In the genomic region with DNA sequence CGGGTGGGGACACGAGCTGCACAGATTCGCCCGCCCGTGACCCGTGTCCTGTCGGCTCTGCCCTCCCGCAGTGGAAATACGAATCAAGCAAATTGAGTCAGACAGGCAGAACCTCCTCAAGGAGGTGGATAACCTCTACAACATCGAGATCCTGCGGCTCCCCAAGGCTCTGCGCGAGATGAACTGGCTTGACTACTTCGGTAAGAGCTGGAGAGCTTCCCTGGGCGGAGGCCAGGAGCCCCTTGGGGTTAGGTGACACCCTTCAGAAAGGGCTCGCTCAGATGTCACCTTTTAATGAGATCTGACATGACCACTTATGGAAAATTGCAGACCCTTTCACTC, we compare ENCODE assay signal across 8 cellular contexts. TPM values are rescaled to one million over a fixed set of nuclear protein-coding genes. Genes with fewer than 3 reads are reported as not detected.
A peak's percentile ranks its signal among the peaks of the same experiment; 100 is the strongest.
DNase-seq lines count a peak whose midpoint lies in the region; ATAC-seq and TF ChIP-seq lines count a peak whose summit lies in the region.

No MANE protein-coding gene starts in this region.

- no peaks in the 10 kb centered on the region for H3F3A ChIP-seq in PC-3 (ENCODE audit: low read length, unreplicated experiment)

- no peaks in the 10 kb centered on the region for H3K27me3 ChIP-seq in PC-3 (ENCODE audit: low read length)
- H3K27me3 ChIP-seq in esophagus squamous epithelium, result no peaks in the 10 kb centered on the region
- no peaks in the 10 kb centered on the region for H3K27me3 ChIP-seq in psoas muscle (ENCODE audit: insufficient read depth in 3 of 3, low read length in 2 of 3)

- H3K4me1 ChIP-seq in PC-3 (ENCODE audit: insufficient read depth, low read length) (peaks cover 20% of the 10 kb centered on the region; the same call in 1 of the 2 replicates), esophagus squamous epithelium (peaks cover 22 to 43% (median 28%) of the 10 kb centered on the region in 3 donors), psoas muscle (peaks cover 22% of the 10 kb centered on the region)

- H4K20me1 ChIP-seq in PC-3 (ENCODE audit: low read length), result peaks cover 3% of the 10 kb centered on the region; the same call in 1 of the 2 replicates

- no peaks in the 10 kb centered on the region for H3K9me2 ChIP-seq in PC-3 (replicated peaks; ENCODE audit: low read length)

- peaks cover 38% of the 10 kb centered on the region for H3K36me3 ChIP-seq in PC-3 (ENCODE audit: low read depth, low read length)
- peaks cover 0 to 16% (median 2%) of the 10 kb centered on the region in 3 donors for H3K36me3 ChIP-seq in esophagus squamous epithelium
- H3K36me3 ChIP-seq in psoas muscle (ENCODE audit: insufficient read depth in 1 of 2, low read depth in 1 of 2), result peaks cover 0 to 8% of the 10 kb centered on the region in 2 donors

- peak overlapping the region; percentile 69 for H3K4me3 ChIP-seq in GM12865 (ENCODE audit: low read depth, low read length)
- H3K4me3 ChIP-seq in PC-3 (ENCODE audit: low read length), result peak overlapping the region; percentile 94
- H3K4me3 ChIP-seq in esophagus squamous epithelium, result peak overlapping the region; percentile 64 to 97 (median 88)
- peak overlapping the region; percentile 85 for H3K4me3 ChIP-seq in psoas muscle

- intact Hi-C loops in PC-3 (cut with micrococcal nuclease) (loop anchor here (1.0 to 5.0 kb wide), 7 partner anchors 49 to 221 kb away; a partner anchor contains a TSS), esophagus squamous epithelium (cut with DNase I) (loop anchor here (10.0 kb wide), 1 partner anchor 112 kb away; a partner anchor contains a TSS), psoas muscle (cut with DNase I) (loop anchor here (5.0 to 10.0 kb wide), 3 partner anchors 112 to 162 kb away; a partner anchor contains a TSS)

- peaks cover 89% of the 10 kb centered on the region for H3K79me2 ChIP-seq in PC-3 (ENCODE audit: low read length)

- WGBS in esophagus squamous epithelium, 2 donors, result 0 to 7% methylated on average over 1 to 9 of the region's 16 CpGs
- WGBS in psoas muscle, 3 donors, result 1 to 2% (median 1%) methylated on average over 16 of the region's 16 CpGs

- no peak for TF ChIP-seq POLR2A in esophagus squamous epithelium (IDR thresholded peaks at IDR 0.05)

- CTCF ChIA-PET in PC-3 (lab: Charles Lee), result no interaction called here

- DNase-seq in GM12865 (ENCODE audit: low read depth), result no peak
- no peak for DNase-seq in PC-3
- no peak for DNase-seq in esophagus squamous epithelium (lab: John Stamatoyannopoulos, UW)
- peak in 1 of 2 donors; percentile 19 for DNase-seq in psoas muscle
- no peak for DNase-seq in activated CD4-positive, CD25-positive, alpha-beta regulatory T cell (lab: John Stamatoyannopoulos, UW)

- BruUV-seq in PC-3 (replicated peaks; lab: Mats Ljungman, UMichigan), result no TSS peak

- H3K27ac ChIP-seq in PC-3 (ENCODE audit: low read length) (peak overlapping the region; percentile 41), esophagus squamous epithelium (peak overlapping the region; percentile 75 to 94 (median 90)), psoas muscle (no peak overlapping the region)

- ATAC-seq in PC-3 (no peak), psoas muscle (no peak), GM21737 (IDR thresholded peaks at IDR 0.05; ENCODE audit: unreplicated experiment) (no peak), HG03460 (IDR thresholded peaks at IDR 0.05; ENCODE audit: unreplicated experiment) (no peak), HG02840 (IDR thresholded peaks at IDR 0.05; ENCODE audit: low FRiP score, unreplicated experiment) (no peak)

- H3K9me3 ChIP-seq in PC-3 (ENCODE audit: low read length) (no peaks in the 10 kb centered on the region), esophagus squamous epithelium (no peaks in the 10 kb centered on the region), psoas muscle (no peaks in the 10 kb centered on the region)

- TF ChIP-seq CTCF in GM12865 (IDR thresholded peaks at IDR 0.05; ENCODE audit: insufficient read depth, low read depth, low read length, missing control alignments) (no peak), PC-3 (conservative IDR thresholded peaks at IDR 0.05; ENCODE audit: low read depth, low read length) (no peak), esophagus squamous epithelium (IDR thresholded peaks at IDR 0.05) (no peak), psoas muscle (IDR thresholded peaks at IDR 0.05) (no peak)

- peak overlapping the region; percentile 90 for H2AFZ ChIP-seq in PC-3 (ENCODE audit: low read length)

- peak overlapping the region; percentile 85 for H3K9ac ChIP-seq in PC-3 (ENCODE audit: low read length)

- POLR2A ChIA-PET in PC-3 (lab: Charles Lee; ENCODE audit: unreplicated experiment), result no interaction called here

- peak overlapping the region; percentile 86 for H3K4me2 ChIP-seq in PC-3 (ENCODE audit: low read length)

RNA-seq across cellular contexts. Expression of a gene that starts 0.5 kb away (rescaled TPM):
- total RNA-seq in PC-3 (2014; rRNA removed), result 30.1 and 31.8 TPM in 2 replicates
- 10 to 100 TPM in 1 of 4 donors, 1 to 10 TPM in 3; 3.4 to 15.1 (median 7.5) TPM for total RNA-seq in esophagus squamous epithelium
- under 1 TPM; 0.10 to 0.67 (median 0.14) TPM for total RNA-seq in psoas muscle
- under 1 TPM; 0.23 to 0.78 (median 0.66) TPM for polyA plus RNA-seq in psoas muscle

RNA-seq across cellular contexts. Expression of a gene that starts 58.1 kb away (rescaled TPM):
- not detected in 2 replicates for total RNA-seq in PC-3 (2014; rRNA removed)
- total RNA-seq in esophagus squamous epithelium, result 1 to 10 TPM in 2 of 4 donors, under 1 TPM in 2; 0.49 to 6.1 (median 2.4) TPM
- total RNA-seq in psoas muscle, result not detected
- polyA plus RNA-seq in psoas muscle, result under 1 TPM in 1 of 3 donors, not detected in 2; 0.01 TPM
